In the genomic region with DNA sequence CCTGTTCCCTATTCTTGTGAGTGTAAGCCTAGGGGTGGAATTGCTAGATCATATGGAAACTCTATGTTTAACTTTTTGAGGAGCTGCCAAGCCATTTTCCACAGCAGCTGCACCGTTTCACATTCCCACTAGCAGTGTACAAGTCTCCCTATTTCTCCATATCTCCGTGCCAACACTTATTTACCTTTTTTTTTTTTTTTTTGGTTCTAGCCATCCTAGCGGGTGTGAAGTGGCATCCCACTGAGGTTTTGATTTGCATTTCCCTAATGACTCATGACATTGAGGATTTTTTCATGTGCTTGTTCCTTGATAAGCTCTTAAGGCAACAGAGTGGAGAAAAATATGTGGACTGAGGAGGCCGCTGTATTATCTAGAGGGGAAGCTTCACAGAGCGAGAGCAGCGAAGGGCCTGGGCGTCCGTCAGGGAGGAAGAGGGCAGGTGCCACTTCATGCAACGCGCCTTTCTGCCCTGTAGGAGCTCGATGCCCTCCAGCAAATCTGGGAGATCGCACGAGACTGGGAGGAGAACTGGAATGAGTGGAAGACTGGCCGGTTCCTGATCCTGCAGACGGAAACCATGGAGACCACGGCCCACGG, we compare ENCODE assay signal across 14 cellular contexts. TPM values are rescaled to one million over a fixed set of nuclear protein-coding genes. Genes with fewer than 3 reads are reported as not detected.
A peak's percentile ranks its signal among the peaks of the same experiment; 100 is the strongest.
DNase-seq lines count a peak whose midpoint lies in the region; ATAC-seq, FAIRE-seq and TF ChIP-seq lines count a peak whose summit lies in the region.
"Had no signal": no experiment of that assay in that cellular context is flagged by ENCODE, and none has a peak within 500 bp of the region (broad histone marks: within the 10 kb centered on the region; RNA-seq: fewer than 3 reads in every experiment).

No MANE protein-coding gene starts in this region.

- H3K27me3 ChIP-seq in K562 (ENCODE audit: control insufficient read depth in 2 of 2, insufficient read depth in 2 of 2, low read length in 2 of 2), result peaks cover 18 to 49% of the 10 kb centered on the region in 2 experiments
- H3K27me3 ChIP-seq in lower lobe of right lung (ENCODE audit: low read depth), result peaks cover 6% of the 10 kb centered on the region
- peaks cover 0 to 15% of the 10 kb centered on the region in 2 donors for H3K27me3 ChIP-seq in tibial nerve

- POLR2A ChIA-PET in K562 (lab: Yijun Ruan, JAX), result interaction anchor here (1.1 to 1.5 kb wide), 2 partner anchors 11 to 13 kb away, joined by 3 read pairs; no protein-coding TSS in a partner anchor

- no peaks in the 10 kb centered on the region for H3K79me2 ChIP-seq in K562 (ENCODE audit: control insufficient read depth, insufficient read depth, low read length)

- ATAC-seq in K562, result no peak
- ATAC-seq in lower lobe of right lung, result peak; percentile 74 to 83
- no peak for ATAC-seq in GM21576 (IDR thresholded peaks at IDR 0.05; ENCODE audit: unreplicated experiment)
- ATAC-seq: gastrocnemius medialis, natural killer cell, right cardiac atrium had no signal

- FAIRE-seq in K562 (lab: Jason Lieb, UNC), result no peak
- FAIRE-seq: H54 had no signal

- H3K36me3 ChIP-seq in K562 (ENCODE audit: control insufficient read depth, insufficient read depth, low read length) (no peaks in the 10 kb centered on the region), lower lobe of right lung (no peaks in the 10 kb centered on the region), tibial nerve (no peaks in the 10 kb centered on the region)
- H3K36me3 ChIP-seq: adrenal gland, gastrocnemius medialis had no signal

- H3K9me3 ChIP-seq in K562 (replicated peaks; ENCODE audit: control insufficient read depth, insufficient read depth, low read depth, low read length), result no peaks in the 10 kb centered on the region
- no peaks in the 10 kb centered on the region for H3K9me3 ChIP-seq in lower lobe of right lung
- no peaks in the 10 kb centered on the region for H3K9me3 ChIP-seq in tibial nerve
- H3K9me3 ChIP-seq: adrenal gland, gastrocnemius medialis had no signal

- no peak overlapping the region for H3K4me2 ChIP-seq in K562 (ENCODE audit: insufficient read depth, low read length)

- intact Hi-C loops in K562 (cut with micrococcal nuclease), result no loop called here
- intact Hi-C loops in lower lobe of right lung (cut with DNase I), result no loop called here

- in situ Hi-C loops in K562 (cut with MboI), result no loop called here

- no peak for TF ChIP-seq CTCF in K562 (IDR thresholded peaks at IDR 0.05 in 2 of 3, conservative IDR thresholded peaks at IDR 0.05 in 1 of 3; ENCODE audit: insufficient read depth in 2 of 3, low read depth in 1 of 3, low read length in 3 of 3)
- TF ChIP-seq CTCF in lower lobe of right lung (IDR thresholded peaks at IDR 0.05), result no peak
- TF ChIP-seq CTCF in tibial nerve (IDR thresholded peaks at IDR 0.05), result no peak

- CTCF ChIA-PET in K562 (lab: Yijun Ruan, JAX; ENCODE audit: low intra/inter-chr PET ratio), result no interaction called here

- WGBS in K562 (ENCODE audit: insufficient coverage, low coverage, missing lambda C conversion rate), result 3% methylated on average over 13 of the region's 17 CpGs
- WGBS in tibial nerve, 2 donors, result 78 to 79% methylated on average over 17 of the region's 17 CpGs

- no peak overlapping the region for H3K4me3 ChIP-seq in K562
- H3K4me3 ChIP-seq in lower lobe of right lung, result no peak overlapping the region
- no peak overlapping the region for H3K4me3 ChIP-seq in tibial nerve
- H3K4me3 ChIP-seq: adrenal gland, gastrocnemius medialis had no signal

- no peak for TF ChIP-seq RAD21 in K562 (CRISPR knock-in tag; conservative IDR thresholded peaks at IDR 0.05 in 1 of 2, IDR thresholded peaks at IDR 0.05 in 1 of 2)

- no peaks in the 10 kb centered on the region for H3K9me1 ChIP-seq in K562 (ENCODE audit: control insufficient read depth, insufficient read depth, low read length)

- DNase-seq in COR-L47 (lab: John Stamatoyannopoulos, UW) (peak; percentile 13), NCI-H146 treated with DMSO at 0.1 percent for 48 hours (lab: John Stamatoyannopoulos, UW; ENCODE audit: unreplicated experiment) (peak; percentile 34), K562 (ENCODE audit: extremely low read depth in 1 of 4, low spot score in 3 of 4) (no peak), lower lobe of right lung (no peak), mesenteric fat pad (ENCODE audit: low spot score) (no peak), activated gamma-delta T cell (lab: John Stamatoyannopoulos, UW) (no peak), tibial nerve (ENCODE audit: low spot score in 2 of 2) (no peak)
- DNase-seq: adrenal gland, gastrocnemius medialis, kidney glomerular epithelial cell, natural killer cell, right cardiac atrium had no signal

- TF ChIP-seq POLR2A in K562 (conservative IDR thresholded peaks at IDR 0.05), result no peak
- TF ChIP-seq POLR2A in tibial nerve (IDR thresholded peaks at IDR 0.05), result no peak

- H3K4me1 ChIP-seq in K562 (replicated peaks in 1 of 2; ENCODE audit: control insufficient read depth in 2 of 2, insufficient read depth in 2 of 2, low read length in 2 of 2), result peaks cover 0 to 5% of the 10 kb centered on the region in 2 experiments; a peak in 2 of 5 replicates
- H3K4me1 ChIP-seq in lower lobe of right lung, result no peaks in the 10 kb centered on the region
- no peaks in the 10 kb centered on the region for H3K4me1 ChIP-seq in tibial nerve
- H3K4me1 ChIP-seq: adrenal gland, gastrocnemius medialis had no signal

- no TSS peak for BruUV-seq in K562 (replicated peaks; lab: Mats Ljungman, UMichigan)

- no peaks in the 10 kb centered on the region; the same call in 1 of the 2 replicates for H4K20me1 ChIP-seq in K562 (replicated peaks; ENCODE audit: control insufficient read depth, insufficient read depth, low read length)

- H3K27ac ChIP-seq in K562 (ENCODE audit: extremely low read depth, low read depth, low read length), result no peak overlapping the region
- H3K27ac ChIP-seq in lower lobe of right lung, result no peak overlapping the region
- no peak overlapping the region for H3K27ac ChIP-seq in tibial nerve
- H3K27ac ChIP-seq: adrenal gland, gastrocnemius medialis had no signal

- TF ChIP-seq EP300 in K562 (IDR thresholded peaks at IDR 0.05; ENCODE audit: low read length) (no peak), tibial nerve (IDR thresholded peaks at IDR 0.05) (no peak)

- H3K9ac ChIP-seq in K562 (ENCODE audit: insufficient read depth in 1 of 2, low read depth in 2 of 2, low read length in 2 of 2), result no peak overlapping the region

- H2AFZ ChIP-seq in K562 (ENCODE audit: low read depth, low read length), result no peak overlapping the region

TF ChIP-seq in K562, 482 proteins besides CTCF, POLR2A, EP300 and RAD21:
- TF ChIP-seq PATZ1 (CRISPR knock-in tag; IDR thresholded peaks at IDR 0.05; ENCODE audit: borderline replicate concordance) (no peak), FOSL1 (tag; conservative IDR thresholded peaks at IDR 0.05) (0 out of 2 replicates have a peak, but pooled peaks have one; percentile 18), NFE2 (IDR thresholded peaks at IDR 0.05; ENCODE audit: low read depth) (no peak)
TF ChIP-seq in K562: peak in this region for 1.

RNA-seq across cellular contexts. Expression of gene DNAH2, which starts 50.0 kb away (rescaled TPM):
- total RNA-seq in K562 (2011; cell fraction: chromatin; rRNA removed; ENCODE audit: low replicate concordance), result 0.23 TPM in 1 of 2 replicates, not detected in the other
- under 0.01 TPM in 1 of 2 replicates, not detected in the other for total RNA-seq in K562 (2011; cell fraction: nucleolus; rRNA removed)
- total RNA-seq in K562 (2011; cell fraction: nucleoplasm; rRNA removed), result 0.07 TPM in 1 of 2 replicates, not detected in the other
- not detected in 2 replicates for total RNA-seq in K562 (2014; rRNA removed)
- total RNA-seq in K562 (2014; rRNA removed; fragmentation: Illumina TruSeq; extraction: Trizol), result not detected in 2 replicates
- total RNA-seq in K562 (2015; rRNA removed; fragmentation: Illumina TruSeq; extraction: Trizol), result not detected in 2 replicates
- total RNA-seq in K562 (2021), result not detected in 2 replicates
- polyA plus RNA-seq in K562 (2011; rRNA removed), result not detected in 2 replicates
- not detected in 2 replicates for polyA plus RNA-seq in K562 (2011; cell fraction: cytosol; rRNA removed)
- polyA plus RNA-seq in K562 (2011; cell fraction: nucleus; rRNA removed), result 0.03 TPM in 1 of 2 replicates, not detected in the other
- polyA plus RNA-seq in K562 (2012), result 0.03 TPM in 1 of 2 replicates, not detected in the other
- not detected in 2 replicates for polyA plus RNA-seq in K562 (2014; fragmentation: Illumina TruSeq; extraction: Trizol)
- under 1 TPM in 1 of 2 experiments, not detected in 1; 0.03 TPM for polyA plus RNA-seq in K562 (2014; fragmentation: Nextera tagmentation; extraction: Ambion mirVana)
- polyA plus RNA-seq in K562 (2014; rRNA removed), result not detected in 2 replicates
- not detected in 2 replicates for polyA minus RNA-seq in K562 (2011; rRNA and poly(A)+ RNA removed)
- polyA minus RNA-seq in K562 (2011; cell fraction: cytosol; rRNA and poly(A)+ RNA removed), result not detected in 2 replicates
- polyA minus RNA-seq in K562 (2011; cell fraction: nucleus; rRNA and poly(A)+ RNA removed), result under 0.01 TPM in 1 of 2 replicates, not detected in the other
- 6.2 TPM for total RNA-seq in lower lobe of right lung
- 0.26 TPM for total RNA-seq in mesenteric fat pad
- 1 to 10 TPM in 1 of 4 donors, under 1 TPM in 3; under 0.01 to 1.4 (median under 0.01) TPM for total RNA-seq in tibial nerve
- total RNA-seq: gastrocnemius medialis had no signal

Comparison
In these comparisons a context has a peak if more than half of its experiments do, and no peak if none do; other contexts are left out.
1. DNase-seq: peak in COR-L47 (single experiment) and NCI-H146 treated with DMSO at 0.1 percent for 48 hours (single experiment); none in K562 (0 of 4), lower lobe of right lung (single experiment), mesenteric fat pad (single experiment), activated gamma-delta T cell (single experiment) and tibial nerve (0 of 2).
2. ATAC-seq: peak in lower lobe of right lung (2 of 2); none in K562 (single experiment) and GM21576 (single experiment).